In genomic region chr1:181135815-181136737, GRCh38 we compare ENCODE assay signal across 8 cellular contexts. TPM values are rescaled to one million over a fixed set of nuclear protein-coding genes. Genes with fewer than 3 reads are reported as not detected.
DNase-seq lines count a peak whose midpoint lies in the region; ATAC-seq and TF ChIP-seq lines count a peak whose summit lies in the region.

No MANE protein-coding gene starts in this region.

- H3K27ac Mint-ChIP-seq in GM23338: 0 out of 2 replicates have a peak overlapping the region, but pooled peaks have one; percentile 94

- H3K27ac ChIP-seq in GM23338 (ENCODE audit: low read depth) (no peak overlapping the region), SJCRH30 (peak overlapping the region; percentile 40; the same call in 1 of the 2 replicates), sigmoid colon (peak overlapping the region; percentile 20 to 63 (median 22))

- no peaks in the 10 kb centered on the region for H4K20me1 ChIP-seq in GM23338 (replicated peaks; ENCODE audit: insufficient read depth)

- peaks cover 19% of the 10 kb centered on the region for H3K27me3 Mint-ChIP-seq in GM23338 (ENCODE audit: insufficient read depth, low read depth, poor library complexity)

- H2AFZ ChIP-seq in GM23338: no peak overlapping the region

- H3K4me1 Mint-ChIP-seq in GM23338: peaks cover 30% of the 10 kb centered on the region

- H3K27me3 ChIP-seq in GM23338 (ENCODE audit: insufficient read depth) (no peaks in the 10 kb centered on the region), SJCRH30 (no peaks in the 10 kb centered on the region), sigmoid colon (no peaks in the 10 kb centered on the region)

- intact Hi-C loops in sigmoid colon (cut with DNase I): no loop called here

- no peak for TF ChIP-seq EP300 in sigmoid colon (IDR thresholded peaks at IDR 0.05)

- ATAC-seq in GM23338: no peak
- no peak for ATAC-seq in GM18505 (IDR thresholded peaks at IDR 0.05; ENCODE audit: unreplicated experiment)
- no peak for ATAC-seq in GM19035 (IDR thresholded peaks at IDR 0.05; ENCODE audit: unreplicated experiment)

- H3K4me3 Mint-ChIP-seq in GM23338: no peak overlapping the region

- H3K4me1 ChIP-seq in GM23338 (ENCODE audit: insufficient read depth): peaks cover 15% of the 10 kb centered on the region
- peaks cover 19% of the 10 kb centered on the region for H3K4me1 ChIP-seq in SJCRH30
- H3K4me1 ChIP-seq in sigmoid colon: peaks cover 0 to 19% (median 16%) of the 10 kb centered on the region in 4 donors

- H3K9me3 ChIP-seq in SJCRH30 (replicated peaks) (no peaks in the 10 kb centered on the region), sigmoid colon (no peaks in the 10 kb centered on the region)

- DNase-seq in GM23338 (ENCODE audit: low spot score) (no peak), SJCRH30 (peak; percentile 46 to 57), fibroblast of gingiva (ENCODE audit: low read depth) (peak; percentile 90), sigmoid colon (no peak), DMS153 treated with DMSO at 0.1 percent for 48 hours (lab: John Stamatoyannopoulos, UW; ENCODE audit: unreplicated experiment) (no peak)
- no peak for DNase-seq in stimulated activated CD4-positive, alpha-beta T cell treated with anti-CD3 and anti-CD28 coated beads, Interleukin-15, amount 100 ng/mL, for 24 hours

- TF ChIP-seq CTCF in GM23338 (conservative IDR thresholded peaks at IDR 0.05; ENCODE audit: low read depth in 2 of 2) (no peak), sigmoid colon (IDR thresholded peaks at IDR 0.05) (no peak)

- no peaks in the 10 kb centered on the region for H3K9me2 ChIP-seq in GM23338 (ENCODE audit: insufficient read depth)

- no peaks in the 10 kb centered on the region; the same call in 2 of the 3 replicates for H3K9me3 Mint-ChIP-seq in GM23338

- H3K4me3 ChIP-seq in GM23338 (no peak overlapping the region), SJCRH30 (no peak overlapping the region), sigmoid colon (no peak overlapping the region)

- 75 to 83% methylated on average over 12 of the region's 12 CpGs for WGBS in sigmoid colon, 2 donors

- TF ChIP-seq POLR2A in sigmoid colon (IDR thresholded peaks at IDR 0.05): no peak
- TF ChIP-seq POLR2A in GM18505 (IDR thresholded peaks at IDR 0.05; ENCODE audit: borderline replicate concordance, extremely low read depth, insufficient read depth, insufficient read length): no peak

- H3K79me2 ChIP-seq in GM23338 (replicated peaks; ENCODE audit: insufficient read depth): no peaks in the 10 kb centered on the region

- H3F3A ChIP-seq in GM23338 (replicated peaks; ENCODE audit: low read depth): 0 out of 2 replicates have a peak, but pooled peaks cover 5% of the 10 kb centered on the region

- no peaks in the 10 kb centered on the region; the same call in 2 of the 3 replicates for H3K36me3 Mint-ChIP-seq in GM23338 (ENCODE audit: low read depth)

- H3K4me2 ChIP-seq in GM23338: no peak overlapping the region

- H3K36me3 ChIP-seq in GM23338 (ENCODE audit: insufficient read depth) (no peaks in the 10 kb centered on the region), SJCRH30 (no peaks in the 10 kb centered on the region), sigmoid colon (no peaks in the 10 kb centered on the region)

TF ChIP-seq in GM23338, 12 proteins besides CTCF, POLR2A, EP300 and RAD21:
- TF ChIP-seq NANOG (IDR thresholded peaks at IDR 0.05; ENCODE audit: borderline replicate concordance) (no peak), STAT1 (IDR thresholded peaks at IDR 0.05; ENCODE audit: unreplicated experiment) (no peak), ZNF462 (CRISPR knock-in tag; IDR thresholded peaks at IDR 0.05) (no peak), EZH2 (IDR thresholded peaks at IDR 0.05; ENCODE audit: low read depth, unreplicated experiment) (no peak)

RNA-seq across cellular contexts. Expression of gene IER5, which starts 47.6 kb away (rescaled TPM):
- 8.3 and 9.5 TPM in 2 replicates for total RNA-seq in GM23338 (2014; rRNA removed; shearing (Covaris generic))
- polyA plus RNA-seq in GM23338 (2016; fragmentation: Nextera tagmentation; extraction: Ambion mirVana): 3.8 and 4.6 TPM in 2 replicates
- 30.3 and 31.9 TPM in 2 replicates for total RNA-seq in SJCRH30 (2014; rRNA removed; shearing (Covaris generic))
- 10 to 100 TPM in 1 of 4 donors, 1 to 10 TPM in 3; 7.7 to 11.5 (median 8.5) TPM for total RNA-seq in sigmoid colon
- 10 to 100 TPM in 2 of 3 donors, 1 to 10 TPM in 1; 9.6 to 11.7 (median 10.9) TPM for polyA plus RNA-seq in sigmoid colon

Comparison
In these comparisons a context has a peak if more than half of its experiments do, and no peak if none do; other contexts are left out.
1. DNase-seq: peak in SJCRH30 (2 of 2) and fibroblast of gingiva (single experiment); none in GM23338 (single experiment), sigmoid colon (single experiment), stimulated activated CD4-positive, alpha-beta T cell treated with anti-CD3 and anti-CD28 coated beads, Interleukin-15, amount 100 ng/mL, for 24 hours (single experiment) and DMS153 treated with DMSO at 0.1 percent for 48 hours (single experiment).